In genomic region chr7:8155836-8156235, GRCh38 we compare ENCODE assay signal across 18 cellular contexts.
DNase-seq lines count a peak whose midpoint lies in the region; TF ChIP-seq lines count a peak whose summit lies in the region.
"Had no signal": no experiment of that assay in that cellular context is flagged by ENCODE, and none has a peak within 500 bp of the region (broad histone marks: within the 10 kb centered on the region; RNA-seq: fewer than 3 reads in every experiment).

No MANE protein-coding gene starts in this region.

- no peak for TF ChIP-seq CTCF in spleen (IDR thresholded peaks at IDR 0.05 in 8 of 11, conservative IDR thresholded peaks at IDR 0.05 in 3 of 11)

- no peaks in the 10 kb centered on the region for H3K9me3 ChIP-seq in spleen

- peaks cover 0 to 11% (median 1%) of the 10 kb centered on the region in 6 donors for H3K4me1 ChIP-seq in spleen

- no peaks in the 10 kb centered on the region for H3K27me3 ChIP-seq in spleen (replicated peaks in 1 of 7)

- H3K36me3 ChIP-seq in spleen = peaks cover 0 to 28% (median 0%) of the 10 kb centered on the region in 6 donors

- DNase-seq in NCI-H1417 (lab: John Stamatoyannopoulos, UW) (peak in 2 of 3 experiments; percentile 15 to 57), NCI-H1417 treated with DMSO at 0.1 percent for 48 hours (lab: John Stamatoyannopoulos, UW) (no peak), NCI-H1105 treated with DMSO at 0.1 percent for 48 hours (lab: John Stamatoyannopoulos, UW) (peak; percentile 85), NCI-H69 (lab: John Stamatoyannopoulos, UW) (peak; percentile 90), cerebellum (ENCODE audit: low spot score) (peak; percentile 67), SIG-M5 treated with dmso at 0.1 percent for 504 hours (lab: John Stamatoyannopoulos, UW; ENCODE audit: unreplicated experiment) (no peak), spleen (no peak)
- DNase-seq in activated naive CD4-positive, alpha-beta T cell (lab: John Stamatoyannopoulos, UW) = no peak
- DNase-seq: CD4-positive, alpha-beta T cell; DMS79 treated with DMSO at 0.1 percent for 48 hours; IMR-90; Karpas-422; MM.1S; NCI-H1694; NCI-H510A; SHP77 had no signal

- H3K27ac ChIP-seq in spleen = no peak overlapping the region
- H3K27ac ChIP-seq: 22Rv1 had no signal

- no peak overlapping the region for H3K4me3 ChIP-seq in spleen
- H3K4me3 ChIP-seq: GM12878 had no signal

- intact Hi-C loops in spleen (cut with DNase I; ENCODE audit: low total_unique reads) = no loop called here

- WGBS in spleen, 5 donors = 96 to 100% (median 97%) methylated on average over 4 of the region's 4 CpGs

- TF ChIP-seq POLR2A in spleen (IDR thresholded peaks at IDR 0.05) = no peak

Comparison
In these comparisons a context has a peak if more than half of its experiments do, and no peak if none do; other contexts are left out.
1. DNase-seq: peak in NCI-H1417 (2 of 3), NCI-H1105 treated with DMSO at 0.1 percent for 48 hours (single experiment), NCI-H69 (single experiment) and cerebellum (single experiment); none in NCI-H1417 treated with DMSO at 0.1 percent for 48 hours (single experiment), SIG-M5 treated with dmso at 0.1 percent for 504 hours (single experiment), activated naive CD4-positive, alpha-beta T cell (0 of 4) and spleen (single experiment).